In the genomic region with DNA sequence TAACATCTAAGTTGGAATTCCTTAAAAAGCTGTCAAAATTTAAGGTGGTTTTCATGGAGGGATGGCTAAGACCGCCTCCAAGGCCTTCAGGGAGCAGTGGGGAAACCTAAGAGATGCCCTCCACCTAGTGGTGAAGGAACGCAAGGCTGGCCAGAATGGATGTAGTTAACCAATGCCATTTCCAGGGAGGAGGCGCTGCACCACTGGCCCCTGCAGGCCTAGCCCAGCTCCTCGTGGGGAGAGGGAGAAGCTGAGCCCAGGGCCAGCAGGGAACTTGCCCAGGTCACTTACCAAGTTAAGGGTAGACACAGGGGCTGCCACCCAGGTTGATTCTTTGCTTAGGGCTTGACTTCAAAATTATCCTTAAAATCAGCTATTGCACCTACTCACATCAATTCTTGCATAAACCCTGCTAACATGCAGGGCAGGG, we compare ENCODE assay signal across 8 cellular contexts. TPM values are rescaled to one million over a fixed set of nuclear protein-coding genes. Genes with fewer than 3 reads are reported as not detected.
A peak's percentile ranks its signal among the peaks of the same experiment; 100 is the strongest.
DNase-seq lines count a peak whose midpoint lies in the region; ATAC-seq and TF ChIP-seq lines count a peak whose summit lies in the region.

No MANE protein-coding gene starts in this region.

- H3K4me3 ChIP-seq in BJ (ENCODE audit: low read depth, low read length): no peak overlapping the region

- ATAC-seq in GM19023 (IDR thresholded peaks at IDR 0.05; ENCODE audit: unreplicated experiment) (peak; percentile 90), HG03135 (IDR thresholded peaks at IDR 0.05; ENCODE audit: unreplicated experiment) (peak; percentile 88), left lobe of liver (peak; percentile 92)
- peak; percentile 82 for ATAC-seq in central memory CD8-positive, alpha-beta T cell (replicated peaks; ENCODE audit: extremely low read depth, poor library complexity, severe bottlenecking)

- POLR2A ChIA-PET in BJ (lab: Charles Lee): no interaction called here

- H3K9me3 Mint-ChIP-seq in central memory CD8-positive, alpha-beta T cell: no peaks in the 10 kb centered on the region

- H3K36me3 Mint-ChIP-seq in central memory CD8-positive, alpha-beta T cell (ENCODE audit: insufficient read depth): peaks cover 14% of the 10 kb centered on the region

- TF ChIP-seq CTCF in BJ (IDR thresholded peaks at IDR 0.05; ENCODE audit: insufficient read depth, low read depth, low read length): peak; percentile 94

- no peaks in the 10 kb centered on the region for H3K27me3 Mint-ChIP-seq in central memory CD8-positive, alpha-beta T cell

- no peak overlapping the region for H3K4me3 Mint-ChIP-seq in central memory CD8-positive, alpha-beta T cell

- H3K27ac Mint-ChIP-seq in central memory CD8-positive, alpha-beta T cell (ENCODE audit: low read depth): no peak overlapping the region

- no peaks in the 10 kb centered on the region for H3K36me3 ChIP-seq in BJ (ENCODE audit: control insufficient read depth, insufficient read depth, low read length)

- peaks cover 4% of the 10 kb centered on the region for H3K27me3 ChIP-seq in BJ (ENCODE audit: control insufficient read depth, insufficient read depth, low read length)

- CTCF ChIA-PET in BJ (lab: Yijun Ruan, JAX): interaction anchor here (0.7 to 3.9 kb wide), 27 partner anchors 9 to 743 kb away, joined by 3 to 21 read pairs (median 3); no protein-coding TSS in a partner anchor

- peak; percentile 14 for DNase-seq in BJ (ENCODE audit: low read depth)
- DNase-seq in NCI-H2227 treated with DMSO at 0.1 percent for 48 hours (lab: John Stamatoyannopoulos, UW): peak; percentile 19
- DNase-seq in activated CD4-positive, CD25-positive, alpha-beta regulatory T cell treated with anti-CD3 and anti-CD28 coated beads, Interleukin-2, amount 50 U/mL, for 16 hours (ENCODE audit: low read depth, low spot score): peak; percentile 55
- DNase-seq in central memory CD8-positive, alpha-beta T cell (ENCODE audit: low spot score in 2 of 2): peak; percentile 36 to 45
- DNase-seq in left lobe of liver (ENCODE audit: low spot score): peak; percentile 55
- peak; percentile 48 to 74 (median 59) for DNase-seq in stimulated activated CD4-positive, alpha-beta T cell treated with anti-CD3 and anti-CD28 coated beads, TNF-alpha, amount 100 ng/mL, for 24 hours (ENCODE audit: low read depth in 3 of 3)

- H3K4me1 Mint-ChIP-seq in central memory CD8-positive, alpha-beta T cell: peaks cover 6% of the 10 kb centered on the region

RNA-seq across cellular contexts. Expression of a gene that starts 32.0 kb away (rescaled TPM):
- polyA plus RNA-seq in BJ (2011; rRNA removed): 8.3 and 11.1 TPM in 2 replicates
- polyA minus RNA-seq in BJ (2011; rRNA and poly(A)+ RNA removed): 7.8 TPM in 2 replicates
- total RNA-seq in left lobe of liver: 3.3 TPM
